In genomic region chr1:48730164-48730864, GRCh38 we compare ENCODE assay signal across 14 cellular contexts.
DNase-seq lines count a peak whose midpoint lies in the region; ATAC-seq and TF ChIP-seq lines count a peak whose summit lies in the region.
"Had no signal": no experiment of that assay in that cellular context is flagged by ENCODE, and none has a peak within 500 bp of the region (broad histone marks: within the 10 kb centered on the region; RNA-seq: fewer than 3 reads in every experiment).

No MANE protein-coding gene starts in this region.

- H3K4me3 ChIP-seq in GM12865 (ENCODE audit: low read depth, low read length), result no peak overlapping the region

- ATAC-seq in GM19328 (IDR thresholded peaks at IDR 0.05; ENCODE audit: unreplicated experiment), result peak; percentile 62
- peak; percentile 79 for ATAC-seq in HG02798 (IDR thresholded peaks at IDR 0.05; ENCODE audit: poor library complexity, unreplicated experiment)
- peak; percentile 79 for ATAC-seq in HG03460 (IDR thresholded peaks at IDR 0.05; ENCODE audit: unreplicated experiment)
- ATAC-seq in GM21576 (IDR thresholded peaks at IDR 0.05; ENCODE audit: unreplicated experiment), result no peak

- DNase-seq in GM12865 (ENCODE audit: low read depth) (peak; percentile 32), NCI-H1694 treated with DMSO at 0.1 percent for 48 hours (lab: John Stamatoyannopoulos, UW) (no peak), NCI-H1436 treated with DMSO at 0.1 percent for 48 hours (lab: John Stamatoyannopoulos, UW) (no peak)
- no peak for DNase-seq in stimulated activated CD4-positive, alpha-beta T cell treated with anti-CD3 and anti-CD28 coated beads, Interleukin-12 subunit alpha, Interleukin-12 subunit beta, amount 100 ng/mL, for 4 hours
- DNase-seq: cortex of kidney, H9, mammary epithelial cell, NCI-H526, nucleus accumbens, small intestine had no signal

- TF ChIP-seq CTCF in GM12865 (IDR thresholded peaks at IDR 0.05; ENCODE audit: insufficient read depth, low read depth, low read length, missing control alignments), result no peak
